In genomic region chr12:55636853-55637252, GRCh38 we compare ENCODE assay signal across 28 cellular contexts. TPM values are rescaled to one million over a fixed set of nuclear protein-coding genes. Genes with fewer than 3 reads are reported as not detected.
DNase-seq lines count a peak whose midpoint lies in the region; ATAC-seq and TF ChIP-seq lines count a peak whose summit lies in the region.
"Had no signal": no experiment of that assay in that cellular context is flagged by ENCODE, and none has a peak within 500 bp of the region (broad histone marks: within the 10 kb centered on the region; RNA-seq: fewer than 3 reads in every experiment).

Gene OR10P1, plus strand, starts transcription at chr12:55636892. Its CDS starts 0 bp downstream, at chr12:55636892.

- peaks cover 1 to 2% of the 10 kb centered on the region in 2 donors for H3K36me3 Mint-ChIP-seq in CD14-positive monocyte
- no peaks in the 10 kb centered on the region for H3K36me3 Mint-ChIP-seq in activated naive CD8-positive, alpha-beta T cell treated with anti-CD3 and anti-CD28 coated beads, Interleukin-2, amount 10 ng/mL, durations not matched to agents 7 days and 5 days

- peaks cover 21% of the 10 kb centered on the region for H3K4me1 ChIP-seq in Loucy (ENCODE audit: insufficient read depth, low read length, poor library complexity, severe bottlenecking)
- H3K4me1 ChIP-seq: BE2C, body of pancreas had no signal

- H3K4me3 ChIP-seq in Loucy (ENCODE audit: low read length, poor library complexity, severe bottlenecking) = peak within 1 kb of the TSS; percentile 31
- H3K4me3 ChIP-seq: body of pancreas, heart right ventricle had no signal

- intact Hi-C loops in CD14-positive monocyte (cut with micrococcal nuclease) = no loop called here

- H3K9ac ChIP-seq in Loucy (ENCODE audit: low read depth, low read length, poor library complexity, severe bottlenecking) = no peak within 1 kb of the TSS

- H3K4me1 Mint-ChIP-seq in CD14-positive monocyte = peaks cover 42% of the 10 kb centered on the region
- H3K4me1 Mint-ChIP-seq in activated naive CD8-positive, alpha-beta T cell treated with anti-CD3 and anti-CD28 coated beads, Interleukin-2, amount 10 ng/mL, durations not matched to agents 7 days and 5 days = peaks cover 11% of the 10 kb centered on the region

- no peaks in the 10 kb centered on the region for H3K36me3 ChIP-seq in Loucy (ENCODE audit: insufficient read depth, low read length)
- H3K36me3 ChIP-seq: BE2C, heart right ventricle had no signal

- no peaks in the 10 kb centered on the region for H3F3A ChIP-seq in Loucy (ENCODE audit: low read depth)

- H3K27me3 ChIP-seq in Loucy (ENCODE audit: insufficient read depth, low read length, poor library complexity, severe bottlenecking) = no peaks in the 10 kb centered on the region
- H3K27me3 ChIP-seq: body of pancreas had no signal

- POLR2A ChIA-PET in activated naive CD8-positive, alpha-beta T cell treated with anti-CD3 and anti-CD28 coated beads, Interleukin-2, amount 10 ng/mL, durations not matched to agents 7 days and 5 days (lab: Charles Lee) = no interaction called here

- H4K20me1 ChIP-seq in Loucy (ENCODE audit: insufficient read depth, low read length, poor library complexity, severe bottlenecking) = no peaks in the 10 kb centered on the region

- H3K4me2 ChIP-seq in Loucy (ENCODE audit: low read depth, low read length, poor library complexity, severe bottlenecking) = peak within 1 kb of the TSS; percentile 58

- H2AFZ ChIP-seq in Loucy (ENCODE audit: low read length) = peak within 1 kb of the TSS; percentile 37; the same call in 1 of the 2 replicates

- H3K27me3 Mint-ChIP-seq in CD14-positive monocyte (ENCODE audit: low read depth in 3 of 3) = peaks cover 0 to 9% (median 4%) of the 10 kb centered on the region in 3 donors
- H3K27me3 Mint-ChIP-seq in activated naive CD8-positive, alpha-beta T cell treated with anti-CD3 and anti-CD28 coated beads, Interleukin-2, amount 10 ng/mL, durations not matched to agents 7 days and 5 days = peaks cover 11% of the 10 kb centered on the region

- H3K79me2 ChIP-seq in Loucy (ENCODE audit: insufficient read depth, low read length) = no peaks in the 10 kb centered on the region

- TF ChIP-seq CTCF in CD14-positive monocyte (IDR thresholded peaks at IDR 0.05) = no peak
- TF ChIP-seq CTCF in Loucy (conservative IDR thresholded peaks at IDR 0.05; ENCODE audit: low read length) = no peak

- no peaks in the 10 kb centered on the region for H3K9me2 ChIP-seq in Loucy (replicated peaks; ENCODE audit: low read depth, low read length)

- ATAC-seq in activated naive CD8-positive, alpha-beta T cell treated with anti-CD3 and anti-CD28 coated beads, Interleukin-2, amount 10 ng/mL, durations not matched to agents 7 days and 5 days (ENCODE audit: low read depth) = no peak
- ATAC-seq in HG03432 (IDR thresholded peaks at IDR 0.05; ENCODE audit: unreplicated experiment) = no peak
- no peak for ATAC-seq in GM18873 (IDR thresholded peaks at IDR 0.05; ENCODE audit: low FRiP score, unreplicated experiment)
- no peak for ATAC-seq in GM18868 (IDR thresholded peaks at IDR 0.05; ENCODE audit: unreplicated experiment)
- ATAC-seq: body of pancreas, left lobe of liver had no signal

- DNase-seq in activated CD8-positive, alpha-beta memory T cell treated with anti-CD3 and anti-CD28 coated beads for 24 hours = peak; percentile 38
- no peak for DNase-seq in activated CD8-positive, alpha-beta memory T cell treated with anti-CD3 and anti-CD28 coated beads, Interleukin-2, amount 50 U/mL, for 4 hours
- no peak for DNase-seq in CD14-positive monocyte (ENCODE audit: low spot score)
- no peak for DNase-seq in activated naive CD8-positive, alpha-beta T cell treated with anti-CD3 and anti-CD28 coated beads, Interleukin-2, amount 10 ng/mL, durations not matched to agents 7 days and 5 days
- DNase-seq: activated CD4-positive, alpha-beta T cell treated with anti-CD3 and anti-CD28 coated beads for 1 hour; BE2C; body of pancreas; Calu3; heart right ventricle; KG1; mesendoderm; NCI-H1436 treated with DMSO at 0.1 percent for 48 hours; NCI-H2107; NCI-H446; NCI-H82; retina; stimulated activated CD4-positive, alpha-beta T cell treated with anti-CD3 and anti-CD28 coated beads, Interleukin-4, amount 100 ng/mL, for 1 hour had no signal

- H3K4me3 Mint-ChIP-seq in CD14-positive monocyte = no peak within 1 kb of the TSS
- peak within 1 kb of the TSS; percentile 59 for H3K4me3 Mint-ChIP-seq in activated naive CD8-positive, alpha-beta T cell treated with anti-CD3 and anti-CD28 coated beads, Interleukin-2, amount 10 ng/mL, durations not matched to agents 7 days and 5 days

- H3K9me3 ChIP-seq in Loucy (ENCODE audit: insufficient read depth, low read depth, low read length) = no peaks in the 10 kb centered on the region
- H3K9me3 ChIP-seq: BE2C, body of pancreas, heart right ventricle had no signal

- H3K27ac Mint-ChIP-seq in CD14-positive monocyte = peak within 1 kb of the TSS in 4 of 7 donors; percentile 41 to 64 (median 56)
- H3K27ac Mint-ChIP-seq in activated naive CD8-positive, alpha-beta T cell treated with anti-CD3 and anti-CD28 coated beads, Interleukin-2, amount 10 ng/mL, durations not matched to agents 7 days and 5 days = peak within 1 kb of the TSS; percentile 69

- no peaks in the 10 kb centered on the region for H3K9me3 Mint-ChIP-seq in CD14-positive monocyte
- H3K9me3 Mint-ChIP-seq in activated naive CD8-positive, alpha-beta T cell treated with anti-CD3 and anti-CD28 coated beads, Interleukin-2, amount 10 ng/mL, durations not matched to agents 7 days and 5 days = no peaks in the 10 kb centered on the region

RNA-seq across cellular contexts. Expression of gene OR10P1, which starts in this region (rescaled TPM):
- polyA plus RNA-seq in CD14-positive monocyte = not detected
- not detected for total RNA-seq in activated naive CD8-positive, alpha-beta T cell treated with anti-CD3 and anti-CD28 coated beads, Interleukin-2, amount 10 ng/mL, durations not matched to agents 7 days and 5 days
- total RNA-seq: A673, body of pancreas, Calu3, chondrocyte, epithelial cell of proximal tubule, heart right ventricle, left lobe of liver, OCI-LY7, osteocyte had no signal
- polyA plus RNA-seq: adipose tissue, heart right ventricle had no signal
